8 cellular contexts compared by ENCODE assay signal in the genomic region with DNA sequence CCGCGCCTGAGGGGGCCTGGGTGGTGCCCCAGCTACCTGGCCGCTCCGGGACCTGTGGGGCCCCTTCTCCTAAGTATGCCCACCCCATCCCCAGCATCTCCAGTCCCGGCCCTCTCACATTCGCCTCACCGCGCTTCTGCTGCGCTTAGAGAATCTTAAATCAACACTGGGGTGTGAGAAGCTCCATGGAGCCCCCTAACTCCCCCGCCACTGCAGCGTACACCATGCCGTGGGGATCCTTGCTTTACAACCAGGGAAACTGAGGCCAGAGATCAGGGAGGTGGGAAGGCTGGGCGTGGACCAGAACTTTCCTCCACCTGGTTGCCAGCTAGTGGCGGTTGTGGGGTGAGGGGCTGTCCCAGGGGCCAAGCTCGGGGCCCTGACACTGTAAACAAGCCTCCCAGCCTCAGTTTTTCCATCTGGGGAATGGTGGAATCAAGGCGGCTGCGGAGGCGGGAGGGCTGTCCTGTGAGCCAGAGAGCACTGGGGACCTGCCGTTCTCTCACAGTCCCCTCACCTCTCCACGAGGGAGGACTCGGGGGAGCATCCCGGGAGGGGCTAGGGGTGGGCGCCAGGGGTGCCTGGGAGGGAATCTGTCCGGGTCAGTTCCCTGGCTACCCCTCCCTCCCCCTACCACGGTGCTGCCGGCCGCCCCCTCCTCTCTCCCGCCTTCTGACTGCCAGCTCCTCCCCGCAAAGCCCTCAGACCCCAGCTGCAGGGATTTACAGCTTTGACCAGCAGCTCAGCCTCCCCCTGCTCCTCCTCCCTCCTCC.
A peak's percentile ranks its signal among the peaks of the same experiment; 100 is the strongest.
DNase-seq lines count a peak whose midpoint lies in the region; ATAC-seq and TF ChIP-seq lines count a peak whose summit lies in the region.

No MANE protein-coding gene starts in this region.

- H3K36me3 ChIP-seq in Caco-2 (ENCODE audit: control insufficient read depth, insufficient read depth, low read length) (no peaks in the 10 kb centered on the region), endodermal cell (ENCODE audit: control insufficient read depth, insufficient read depth, low read length) (no peaks in the 10 kb centered on the region)

- 36 to 42% methylated on average over 6 to 29 of the region's 29 CpGs for WGBS in endodermal cell (ENCODE audit: insufficient coverage in 1 of 2, insufficient read length in 1 of 2), 2 experiments

- CTCF ChIA-PET in Caco-2 (lab: Charles Lee), result interaction anchor here (0.6 to 1.6 kb wide), 12 partner anchors 10 to 395 kb away, joined by 3 to 9 read pairs (median 4); no protein-coding TSS in a partner anchor
- CTCF ChIA-PET in T-cell (lab: Charles Lee), result interaction anchor here in 1 of 2 donors (0.9 to 1.3 kb wide), 4 partner anchors 30 to 328 kb away, joined by 4 read pairs; no protein-coding TSS in a partner anchor

- H3K27me3 Mint-ChIP-seq in Caco-2 (ENCODE audit: insufficient read depth, unreplicated experiment) (no peaks in the 10 kb centered on the region), T-cell (no peaks in the 10 kb centered on the region), endodermal cell (ENCODE audit: insufficient read depth) (peaks cover 25% of the 10 kb centered on the region)

- TF ChIP-seq CTCF in Caco-2 (IDR thresholded peaks at IDR 0.05; ENCODE audit: insufficient read depth in 1 of 2, low read depth in 1 of 2, low read length in 1 of 2, severe bottlenecking in 1 of 2, unreplicated experiment in 1 of 2) (no peak), endodermal cell (conservative IDR thresholded peaks at IDR 0.05) (no peak)

- H3K4me3 ChIP-seq in Caco-2 (ENCODE audit: low read depth, low read length) (no peak overlapping the region), endodermal cell (ENCODE audit: low read length) (no peak overlapping the region)

- peak overlapping the region; percentile 97 for H3K27ac Mint-ChIP-seq in Caco-2 (ENCODE audit: unreplicated experiment)
- peak overlapping the region; percentile 67 to 80 for H3K27ac Mint-ChIP-seq in T-cell
- no peak overlapping the region for H3K27ac Mint-ChIP-seq in endodermal cell

- POLR2A ChIA-PET in Caco-2 (lab: Charles Lee) (interaction anchor here (0.5 to 1.9 kb wide), 16 partner anchors 9 to 1373 kb away, joined by 3 to 32 read pairs (median 5); a partner anchor contains a TSS), T-cell (lab: Charles Lee) (interaction anchor here (0.5 to 0.7 kb wide), 5 partner anchors 21 to 281 kb away, joined by 3 to 4 read pairs (median 4); a partner anchor contains a TSS)

- peak; percentile 19 to 34 (median 25) for ATAC-seq in T-cell (replicated peaks in 1 of 4)
- ATAC-seq in HG03045 (IDR thresholded peaks at IDR 0.05; ENCODE audit: unreplicated experiment), result no peak
- no peak for ATAC-seq in GM21529 (IDR thresholded peaks at IDR 0.05; ENCODE audit: unreplicated experiment)

- H3K9me3 ChIP-seq in Caco-2 (no peaks in the 10 kb centered on the region), endodermal cell (ENCODE audit: control insufficient read depth, low read length) (no peaks in the 10 kb centered on the region)

- H3K27me3 ChIP-seq in Caco-2 (replicated peaks; ENCODE audit: control insufficient read depth, insufficient read depth, low read length) (no peaks in the 10 kb centered on the region), endodermal cell (ENCODE audit: control insufficient read depth, insufficient read depth, low read length, poor library complexity, severe bottlenecking) (no peaks in the 10 kb centered on the region)

- H3K36me3 Mint-ChIP-seq in Caco-2 (ENCODE audit: insufficient read depth, unreplicated experiment) (peaks cover 5% of the 10 kb centered on the region), T-cell (no peaks in the 10 kb centered on the region), endodermal cell (ENCODE audit: low read depth) (no peaks in the 10 kb centered on the region)

- H3K4me1 ChIP-seq in Caco-2 (peaks cover 34% of the 10 kb centered on the region), endodermal cell (ENCODE audit: control insufficient read depth, insufficient read depth, low read length) (peaks cover 11% of the 10 kb centered on the region)

- peak overlapping the region; percentile 61 for H3K27ac ChIP-seq in endodermal cell (ENCODE audit: low read depth, low read length)

- peak overlapping the region; percentile 82 for H3K4me3 Mint-ChIP-seq in Caco-2 (ENCODE audit: unreplicated experiment)
- H3K4me3 Mint-ChIP-seq in T-cell, result peak overlapping the region; percentile 36 to 81 (median 59)
- H3K4me3 Mint-ChIP-seq in endodermal cell, result no peak overlapping the region

- H3K9ac ChIP-seq in endodermal cell (ENCODE audit: extremely low read depth, low read length, poor library complexity, severe bottlenecking), result no peak overlapping the region

- H3K4me1 Mint-ChIP-seq in Caco-2 (ENCODE audit: low read depth, unreplicated experiment), result no peaks in the 10 kb centered on the region
- H3K4me1 Mint-ChIP-seq in T-cell, result peaks cover 27 to 54% (median 48%) of the 10 kb centered on the region in 3 donors
- peaks cover 1% of the 10 kb centered on the region for H3K4me1 Mint-ChIP-seq in endodermal cell

- DNase-seq in Caco-2 (no peak), T-cell (peak in 4 of 34 experiments; percentile 18 to 37 (median 22)), endodermal cell (no peak), retina (peak; percentile 69), DMS153 treated with DMSO at 0.1 percent for 48 hours (lab: John Stamatoyannopoulos, UW; ENCODE audit: unreplicated experiment) (no peak), NCI-H345 (lab: John Stamatoyannopoulos, UW) (no peak)

- BruUV-seq in Caco-2 (replicated peaks; lab: Mats Ljungman, UMichigan), result no TSS peak

- H3K9me3 Mint-ChIP-seq in Caco-2 (ENCODE audit: unreplicated experiment) (no peaks in the 10 kb centered on the region), T-cell (no peaks in the 10 kb centered on the region), endodermal cell (no peaks in the 10 kb centered on the region)

- intact Hi-C loops in Caco-2 (cut with micrococcal nuclease; ENCODE audit: unreplicated experiment), result loop anchor here (1.0 to 2.0 kb wide), 2 partner anchors 17 to 20 kb away; no protein-coding TSS in a partner anchor

Comparison
In these comparisons a context has a peak if more than half of its experiments do, and no peak if none do; other contexts are left out.
1. ATAC-seq: peak in T-cell (4 of 4); none in HG03045 (single experiment) and GM21529 (single experiment).